Comparison of ENCODE assay signal across 9 cellular contexts in the genomic region with DNA sequence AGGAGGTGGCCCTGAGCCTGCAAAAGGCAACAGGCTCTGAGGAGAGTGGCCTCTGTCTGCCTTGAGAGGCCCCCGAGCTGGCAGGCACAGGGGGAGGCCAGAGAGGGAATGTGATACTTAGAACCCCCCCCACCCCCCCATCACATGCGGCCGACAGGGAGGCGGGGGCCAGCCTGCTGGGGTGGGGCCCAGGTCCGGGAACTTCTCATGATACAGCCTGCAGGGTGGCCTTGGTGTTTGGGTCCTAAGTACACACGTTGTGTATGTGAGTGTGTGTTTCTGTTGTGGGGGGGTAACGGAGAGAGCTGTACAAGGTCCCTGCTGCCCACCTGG. TPM values are rescaled to one million over a fixed set of nuclear protein-coding genes. Genes with fewer than 3 reads are reported as not detected.
A peak's percentile ranks its signal among the peaks of the same experiment; 100 is the strongest.
DNase-seq lines count a peak whose midpoint lies in the region; ATAC-seq, FAIRE-seq and TF ChIP-seq lines count a peak whose summit lies in the region.
"Had no signal": no experiment of that assay in that cellular context is flagged by ENCODE, and none has a peak within 500 bp of the region (broad histone marks: within the 10 kb centered on the region; RNA-seq: fewer than 3 reads in every experiment).

No MANE protein-coding gene starts in this region.

- no peaks in the 10 kb centered on the region for H3K36me3 ChIP-seq in thyroid gland

- ATAC-seq in activated T-cell treated with anti-CD3 and anti-CD28 coated beads, Interleukin-2, amount 50 U/mL, for 4 hours, result peak; percentile 23 to 27
- no peak for ATAC-seq in GM21360 (IDR thresholded peaks at IDR 0.05; ENCODE audit: unreplicated experiment)

- H3K36me3 Mint-ChIP-seq in activated T-cell treated with anti-CD3 and anti-CD28 coated beads, Interleukin-2, amount 50 U/mL, for 4 hours (ENCODE audit: insufficient read depth), result peaks cover 16% of the 10 kb centered on the region
- peaks cover 18% of the 10 kb centered on the region for H3K36me3 Mint-ChIP-seq in activated CD4-positive, alpha-beta memory T cell treated with anti-CD3 and anti-CD28 coated beads for 36 hours

- peak overlapping the region; percentile 95 for H3K27ac Mint-ChIP-seq in activated CD4-positive, alpha-beta memory T cell treated with anti-CD3 and anti-CD28 coated beads for 36 hours

- H3K4me1 Mint-ChIP-seq in activated T-cell treated with anti-CD3 and anti-CD28 coated beads, Interleukin-2, amount 50 U/mL, for 4 hours (ENCODE audit: low read depth), result peaks cover 61% of the 10 kb centered on the region
- peaks cover 54% of the 10 kb centered on the region for H3K4me1 Mint-ChIP-seq in activated CD4-positive, alpha-beta memory T cell treated with anti-CD3 and anti-CD28 coated beads for 36 hours (ENCODE audit: low read depth)

- peak overlapping the region; percentile 65 to 73 (median 68) for H3K27ac ChIP-seq in thyroid gland

- no peaks in the 10 kb centered on the region for H3K27me3 ChIP-seq in thyroid gland

- peak overlapping the region in 1 of 3 donors; percentile 26 for H3K4me3 ChIP-seq in thyroid gland (replicated peaks in 1 of 3)

- WGBS in thyroid gland, 2 donors, result 19 to 46% methylated on average over 7 of the region's 7 CpGs

- H3K9me3 Mint-ChIP-seq in activated T-cell treated with anti-CD3 and anti-CD28 coated beads, Interleukin-2, amount 50 U/mL, for 4 hours, result no peaks in the 10 kb centered on the region
- peaks cover 2% of the 10 kb centered on the region for H3K9me3 Mint-ChIP-seq in activated CD4-positive, alpha-beta memory T cell treated with anti-CD3 and anti-CD28 coated beads for 36 hours

- POLR2A ChIA-PET in activated CD4-positive, alpha-beta memory T cell treated with anti-CD3 and anti-CD28 coated beads for 36 hours (lab: Charles Lee), result interaction anchor here (0.8 to 3.0 kb wide), 11 partner anchors 14 to 150 kb away, joined by 3 to 21 read pairs (median 5); a partner anchor contains a TSS

- CTCF ChIA-PET in activated CD4-positive, alpha-beta memory T cell treated with anti-CD3 and anti-CD28 coated beads for 36 hours (lab: Charles Lee), result interaction anchor here (0.8 to 1.4 kb wide), 4 partner anchors 9 to 49 kb away, joined by 3 to 9 read pairs (median 4); no protein-coding TSS in a partner anchor

- intact Hi-C loops in activated CD4-positive, alpha-beta memory T cell treated with anti-CD3 and anti-CD28 coated beads for 36 hours (cut with micrococcal nuclease), result loop anchor here (2.0 kb wide), 2 partner anchors 32 to 48 kb away; no protein-coding TSS in a partner anchor
- intact Hi-C loops in thyroid gland (cut with DNase I), result no loop called here

- peaks cover 14 to 57% of the 10 kb centered on the region in 2 donors for H3K4me1 ChIP-seq in thyroid gland

- TF ChIP-seq CTCF in thyroid gland (IDR thresholded peaks at IDR 0.05), result no peak

- H3K9me3 ChIP-seq in thyroid gland, result no peaks in the 10 kb centered on the region

- no peak for FAIRE-seq in RCC 7860 (lab: Jason Lieb, UNC)
- FAIRE-seq: G401.6 had no signal

- H3K4me3 Mint-ChIP-seq in activated T-cell treated with anti-CD3 and anti-CD28 coated beads, Interleukin-2, amount 50 U/mL, for 4 hours, result peak overlapping the region; percentile 98
- H3K4me3 Mint-ChIP-seq in activated CD4-positive, alpha-beta memory T cell treated with anti-CD3 and anti-CD28 coated beads for 36 hours, result peak overlapping the region; percentile 79

- no peak for DNase-seq in activated T-cell treated with anti-CD3 and anti-CD28 coated beads, Interleukin-2, amount 50 U/mL, for 4 hours
- DNase-seq in activated T-cell treated with anti-CD3 and anti-CD28 coated beads, Interleukin-2, amount 50 U/mL, for 1 hour, result no peak
- no peak for DNase-seq in activated CD4-positive, alpha-beta memory T cell treated with anti-CD3 and anti-CD28 coated beads for 36 hours
- peak; percentile 42 for DNase-seq in left kidney (ENCODE audit: low read depth, low spot score)
- no peak for DNase-seq in thyroid gland
- DNase-seq in NCI-H1092 treated with DMSO at 0.1 percent for 48 hours (lab: John Stamatoyannopoulos, UW), result no peak
- DNase-seq in RCC 7860 (ENCODE audit: low spot score), result no peak

- no peaks in the 10 kb centered on the region for H3K27me3 Mint-ChIP-seq in activated T-cell treated with anti-CD3 and anti-CD28 coated beads, Interleukin-2, amount 50 U/mL, for 4 hours (ENCODE audit: low read depth)
- no peaks in the 10 kb centered on the region for H3K27me3 Mint-ChIP-seq in activated CD4-positive, alpha-beta memory T cell treated with anti-CD3 and anti-CD28 coated beads for 36 hours

- no peak for TF ChIP-seq POLR2A in thyroid gland (IDR thresholded peaks at IDR 0.05)

RNA-seq across cellular contexts. Expression of a gene that starts 19.7 kb away (rescaled TPM):
- 10 to 100 TPM; 72.2 to 77.9 (median 76.7) TPM for total RNA-seq in activated T-cell treated with anti-CD3 and anti-CD28 coated beads, Interleukin-2, amount 50 U/mL, for 4 hours
- 10 to 100 TPM; 55.9 to 62.8 TPM for total RNA-seq in activated CD4-positive, alpha-beta memory T cell treated with anti-CD3 and anti-CD28 coated beads for 36 hours
- 10 to 100 TPM; 29.6 to 43.5 (median 36.7) TPM for total RNA-seq in thyroid gland

RNA-seq across cellular contexts. Expression of a gene that starts 31.1 kb away (rescaled TPM):
- total RNA-seq in activated T-cell treated with anti-CD3 and anti-CD28 coated beads, Interleukin-2, amount 50 U/mL, for 4 hours, result 100 to 1,000 TPM; 147 to 175 (median 153) TPM
- total RNA-seq in activated CD4-positive, alpha-beta memory T cell treated with anti-CD3 and anti-CD28 coated beads for 36 hours, result 100 to 1,000 TPM; 212 TPM
- total RNA-seq in thyroid gland, result 100 to 1,000 TPM; 190 to 222 (median 194) TPM

RNA-seq across cellular contexts. Expression of a gene that starts 56.4 kb away (rescaled TPM):
- total RNA-seq in activated T-cell treated with anti-CD3 and anti-CD28 coated beads, Interleukin-2, amount 50 U/mL, for 4 hours, result 100 to 1,000 TPM in 2 of 3 donors, 10 to 100 TPM in 1; 95.4 to 116 (median 101) TPM
- total RNA-seq in activated CD4-positive, alpha-beta memory T cell treated with anti-CD3 and anti-CD28 coated beads for 36 hours, result 10 to 100 TPM; 74.2 to 77.5 TPM
- 10 to 100 TPM; 44.7 to 65.4 (median 52.2) TPM for total RNA-seq in thyroid gland
